8 cellular contexts compared by ENCODE assay signal in genomic region chr16:48536600-48537200, GRCh38.
DNase-seq lines count a peak whose midpoint lies in the region; ATAC-seq and TF ChIP-seq lines count a peak whose summit lies in the region.

No MANE protein-coding gene starts in this region.

- H3K27me3 ChIP-seq in CD8-positive, alpha-beta memory T cell (ENCODE audit: insufficient read depth, low read length, poor library complexity, severe bottlenecking) = no peaks in the 10 kb centered on the region

- no peaks in the 10 kb centered on the region for H3K27me3 Mint-ChIP-seq in activated naive CD8-positive, alpha-beta T cell treated with anti-CD3 and anti-CD28 coated beads, Interleukin-2, amount 10 ng/mL, durations not matched to agents 7 days and 5 days
- no peaks in the 10 kb centered on the region for H3K27me3 Mint-ChIP-seq in mesothelial cell of epicardium (ENCODE audit: low read depth)
- H3K27me3 Mint-ChIP-seq in CD8-positive, alpha-beta memory T cell = no peaks in the 10 kb centered on the region

- POLR2A ChIA-PET in activated naive CD8-positive, alpha-beta T cell treated with anti-CD3 and anti-CD28 coated beads, Interleukin-2, amount 10 ng/mL, durations not matched to agents 7 days and 5 days (lab: Charles Lee) = interaction anchor here (1.1 to 2.3 kb wide), 3 partner anchors 72 to 170 kb away, joined by 3 to 12 read pairs (median 5); no protein-coding TSS in a partner anchor
- POLR2A ChIA-PET in CD8-positive, alpha-beta memory T cell (lab: Charles Lee) = interaction anchor here (0.6 kb wide), 2 partner anchors 72 to 1777 kb away, joined by 6 read pairs; no protein-coding TSS in a partner anchor

- H3K9me3 Mint-ChIP-seq in activated naive CD8-positive, alpha-beta T cell treated with anti-CD3 and anti-CD28 coated beads, Interleukin-2, amount 10 ng/mL, durations not matched to agents 7 days and 5 days = no peaks in the 10 kb centered on the region
- H3K9me3 Mint-ChIP-seq in mesothelial cell of epicardium = no peaks in the 10 kb centered on the region
- H3K9me3 Mint-ChIP-seq in CD8-positive, alpha-beta memory T cell = no peaks in the 10 kb centered on the region

- ATAC-seq in GM18520 (IDR thresholded peaks at IDR 0.05; ENCODE audit: unreplicated experiment) (peak; percentile 5), HG02870 (IDR thresholded peaks at IDR 0.05; ENCODE audit: unreplicated experiment) (peak; percentile 16)
- peak; percentile 65 for ATAC-seq in activated naive CD8-positive, alpha-beta T cell treated with anti-CD3 and anti-CD28 coated beads, Interleukin-2, amount 10 ng/mL, durations not matched to agents 7 days and 5 days (ENCODE audit: low read depth)

- peaks cover 8% of the 10 kb centered on the region for H3K36me3 ChIP-seq in CD8-positive, alpha-beta memory T cell (ENCODE audit: insufficient read depth, low read length)

- peak overlapping the region; percentile 56 for H3K4me3 Mint-ChIP-seq in activated naive CD8-positive, alpha-beta T cell treated with anti-CD3 and anti-CD28 coated beads, Interleukin-2, amount 10 ng/mL, durations not matched to agents 7 days and 5 days
- H3K4me3 Mint-ChIP-seq in mesothelial cell of epicardium = no peak overlapping the region
- peak overlapping the region in 2 of 7 donors; percentile 13 to 28 for H3K4me3 Mint-ChIP-seq in CD8-positive, alpha-beta memory T cell

- H3K27ac ChIP-seq in CD8-positive, alpha-beta memory T cell (ENCODE audit: low read depth, low read length) = no peak overlapping the region

- DNase-seq in activated naive CD8-positive, alpha-beta T cell treated with anti-CD3 and anti-CD28 coated beads, Interleukin-2, amount 10 ng/mL, durations not matched to agents 7 days and 5 days = no peak
- DNase-seq in mesothelial cell of epicardium (ENCODE audit: low spot score in 2 of 2, unreplicated experiment in 2 of 2) (no peak), cerebellar cortex (ENCODE audit: low spot score) (no peak), inferior parietal cortex (ENCODE audit: extremely low spot score) (no peak), cerebellum (ENCODE audit: low spot score) (no peak)
- DNase-seq in CD8-positive, alpha-beta memory T cell = no peak

- no peaks in the 10 kb centered on the region for H3K9me3 ChIP-seq in CD8-positive, alpha-beta memory T cell (ENCODE audit: low read length)

- H3K36me3 Mint-ChIP-seq in activated naive CD8-positive, alpha-beta T cell treated with anti-CD3 and anti-CD28 coated beads, Interleukin-2, amount 10 ng/mL, durations not matched to agents 7 days and 5 days = peaks cover 1% of the 10 kb centered on the region
- H3K36me3 Mint-ChIP-seq in mesothelial cell of epicardium = peaks cover 3% of the 10 kb centered on the region
- H3K36me3 Mint-ChIP-seq in CD8-positive, alpha-beta memory T cell = peaks cover 0 to 33% (median 5%) of the 10 kb centered on the region in 3 donors

- peaks cover 12% of the 10 kb centered on the region for H3K4me1 ChIP-seq in CD8-positive, alpha-beta memory T cell (ENCODE audit: insufficient read depth, low read length)

- no peak for TF ChIP-seq CTCF in mesothelial cell of epicardium (IDR thresholded peaks at IDR 0.05; ENCODE audit: unreplicated experiment)

- peaks cover 18% of the 10 kb centered on the region for H3K4me1 Mint-ChIP-seq in activated naive CD8-positive, alpha-beta T cell treated with anti-CD3 and anti-CD28 coated beads, Interleukin-2, amount 10 ng/mL, durations not matched to agents 7 days and 5 days
- H3K4me1 Mint-ChIP-seq in mesothelial cell of epicardium = peaks cover 24% of the 10 kb centered on the region
- H3K4me1 Mint-ChIP-seq in CD8-positive, alpha-beta memory T cell = peaks cover 11 to 34% (median 16%) of the 10 kb centered on the region in 3 donors

- H3K4me3 ChIP-seq in CD8-positive, alpha-beta memory T cell (ENCODE audit: low read length) = no peak overlapping the region

- peak overlapping the region; percentile 81 for H3K27ac Mint-ChIP-seq in activated naive CD8-positive, alpha-beta T cell treated with anti-CD3 and anti-CD28 coated beads, Interleukin-2, amount 10 ng/mL, durations not matched to agents 7 days and 5 days
- peak overlapping the region; percentile 81 for H3K27ac Mint-ChIP-seq in mesothelial cell of epicardium
- H3K27ac Mint-ChIP-seq in CD8-positive, alpha-beta memory T cell = peak overlapping the region in 4 of 8 donors; percentile 33 to 86 (median 73)

- CTCF ChIA-PET in CD8-positive, alpha-beta memory T cell (lab: Charles Lee) = interaction anchor here (0.9 to 6.4 kb wide), 4 partner anchors 9 to 95 kb away, joined by 3 to 27 read pairs (median 3); no protein-coding TSS in a partner anchor

Comparison
In these comparisons a context has a peak if more than half of its experiments do, and no peak if none do; other contexts are left out.
1. ATAC-seq: peak in every context shown above with its lines; median percentile 65 in activated naive CD8-positive, alpha-beta T cell treated with anti-CD3 and anti-CD28 coated beads, Interleukin-2, amount 10 ng/mL, durations not matched to agents 7 days and 5 days; 16 in HG02870; 5 in GM18520.